ENCODE assay signal across 21 cellular contexts in the genomic region with DNA sequence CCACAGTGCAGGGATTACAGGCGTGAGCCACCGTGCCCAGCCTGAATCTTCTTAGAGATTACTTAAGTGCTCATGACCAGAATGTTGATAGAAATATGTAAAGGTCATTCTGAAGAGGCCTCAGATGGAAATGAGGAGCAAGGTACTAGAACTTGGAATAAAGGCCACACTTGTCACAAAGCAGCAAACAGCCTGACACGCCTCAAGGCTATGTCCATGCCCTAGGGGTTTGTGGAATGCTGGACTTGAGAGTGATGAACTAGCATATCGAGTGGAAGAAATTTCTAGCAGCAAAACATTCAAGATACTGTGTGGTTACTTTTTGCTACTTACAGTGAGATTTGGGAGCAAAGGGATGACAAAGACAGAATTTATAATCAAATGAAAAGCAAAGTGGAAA. TPM values are rescaled to one million over a fixed set of nuclear protein-coding genes. Genes with fewer than 3 reads are reported as not detected.
A peak's percentile ranks its signal among the peaks of the same experiment; 100 is the strongest.
DNase-seq lines count a peak whose midpoint lies in the region; ATAC-seq and TF ChIP-seq lines count a peak whose summit lies in the region.
"Had no signal": no experiment of that assay in that cellular context is flagged by ENCODE, and none has a peak within 500 bp of the region (broad histone marks: within the 10 kb centered on the region; RNA-seq: fewer than 3 reads in every experiment).

No MANE protein-coding gene starts in this region.

- no peak for TF ChIP-seq EP300 in gastroesophageal sphincter (IDR thresholded peaks at IDR 0.05)

- H3K27me3 Mint-ChIP-seq in activated CD4-positive, alpha-beta T cell treated with anti-CD3 and anti-CD28 coated beads, Interleukin-2, amount 10 ng/mL, durations not matched to agents 24 days and 14 days, result no peaks in the 10 kb centered on the region
- H3K27me3 Mint-ChIP-seq: CD4-positive, alpha-beta memory T cell had no signal

- H3K27ac ChIP-seq in gastroesophageal sphincter (peak overlapping the region in 2 of 4 donors; percentile 5 to 14), neutrophil (peak overlapping the region; percentile 96)
- H3K27ac ChIP-seq: 22Rv1 had no signal

- intact Hi-C loops in activated CD4-positive, alpha-beta T cell treated with anti-CD3 and anti-CD28 coated beads, Interleukin-2, amount 10 ng/mL, durations not matched to agents 24 days and 14 days (cut with micrococcal nuclease), result no loop called here
- intact Hi-C loops in posterior vena cava (cut with DNase I), result no loop called here

- H3K4me3 ChIP-seq in gastroesophageal sphincter, result no peak overlapping the region
- no peak overlapping the region for H3K4me3 ChIP-seq in neutrophil (ENCODE audit: low read depth in 1 of 2, low read length in 1 of 2)
- H3K4me3 ChIP-seq: MG63 had no signal

- H3K4me1 Mint-ChIP-seq in activated CD4-positive, alpha-beta T cell treated with anti-CD3 and anti-CD28 coated beads, Interleukin-2, amount 10 ng/mL, durations not matched to agents 24 days and 14 days, result peaks cover 22% of the 10 kb centered on the region

- H3K36me3 Mint-ChIP-seq in activated CD4-positive, alpha-beta T cell treated with anti-CD3 and anti-CD28 coated beads, Interleukin-2, amount 10 ng/mL, durations not matched to agents 24 days and 14 days (ENCODE audit: low read depth), result peaks cover 18% of the 10 kb centered on the region

- no peak overlapping the region for H3K4me3 Mint-ChIP-seq in activated CD4-positive, alpha-beta T cell treated with anti-CD3 and anti-CD28 coated beads, Interleukin-2, amount 10 ng/mL, durations not matched to agents 24 days and 14 days
- H3K4me3 Mint-ChIP-seq: CD4-positive, alpha-beta memory T cell had no signal

- H3K27me3 ChIP-seq in gastroesophageal sphincter, result no peaks in the 10 kb centered on the region
- no peaks in the 10 kb centered on the region for H3K27me3 ChIP-seq in neutrophil
- H3K27me3 ChIP-seq: BE2C, MG63 had no signal

- peaks cover 14% of the 10 kb centered on the region for H3K9me3 Mint-ChIP-seq in activated CD4-positive, alpha-beta T cell treated with anti-CD3 and anti-CD28 coated beads, Interleukin-2, amount 10 ng/mL, durations not matched to agents 24 days and 14 days

- TF ChIP-seq POLR2A in gastroesophageal sphincter (IDR thresholded peaks at IDR 0.05), result no peak

- peaks cover 0 to 10% (median 0%) of the 10 kb centered on the region in 3 donors for H3K9me3 ChIP-seq in gastroesophageal sphincter
- H3K9me3 ChIP-seq in neutrophil, result no peaks in the 10 kb centered on the region

- H3K27ac Mint-ChIP-seq in activated CD4-positive, alpha-beta T cell treated with anti-CD3 and anti-CD28 coated beads, Interleukin-2, amount 10 ng/mL, durations not matched to agents 24 days and 14 days, result no peak overlapping the region
- H3K27ac Mint-ChIP-seq: CD4-positive, alpha-beta memory T cell had no signal

- no peak for TF ChIP-seq CTCF in gastroesophageal sphincter (IDR thresholded peaks at IDR 0.05)
- no peak for TF ChIP-seq CTCF in neutrophil (IDR thresholded peaks at IDR 0.05)

- H3K36me3 ChIP-seq in gastroesophageal sphincter (no peaks in the 10 kb centered on the region), neutrophil (no peaks in the 10 kb centered on the region)
- H3K36me3 ChIP-seq: BE2C had no signal

- H3K4me1 ChIP-seq in gastroesophageal sphincter (peaks cover 0 to 38% (median 3%) of the 10 kb centered on the region in 3 donors), neutrophil (ENCODE audit: control insufficient read depth in 1 of 2, insufficient read depth in 1 of 2, low read depth in 1 of 2, low read length in 1 of 2) (peaks cover 75 to 86% of the 10 kb centered on the region in 2 experiments)
- H3K4me1 ChIP-seq: BE2C had no signal

- WGBS in gastroesophageal sphincter (ENCODE audit: low coverage in 1 of 2), 2 donors, result 40% methylated on average over 2 of the region's 4 CpGs; no CpG with 5 or more reads in 1 of the 2 donors

- ATAC-seq in gastroesophageal sphincter, result peak; percentile 31

- DNase-seq in activated CD4-positive, alpha-beta T cell treated with anti-CD3 and anti-CD28 coated beads, Interleukin-2, amount 10 ng/mL, durations not matched to agents 24 days and 14 days, result peak; percentile 34
- DNase-seq in activated CD4-positive, alpha-beta T cell treated with anti-CD3 and anti-CD28 coated beads, Interleukin-2, amount 50 U/mL, for 48 hours, result no peak
- no peak for DNase-seq in SW 1271 (lab: John Stamatoyannopoulos, UW)
- no peak for DNase-seq in mesenteric fat pad (ENCODE audit: low spot score)
- DNase-seq in OCI-M1 (lab: John Stamatoyannopoulos, UW), result no peak
- no peak for DNase-seq in posterior vena cava (ENCODE audit: low spot score)
- DNase-seq: BE2C; Calu3; CD4-positive, alpha-beta memory T cell; DMS79; HCEC 1CT; Karpas-422; MG63; NCI-H1092; NCI-H146; NCI-H2081; NCI-H510A treated with DMSO at 0.1 percent for 48 hours; NCI-H82 had no signal

RNA-seq across cellular contexts. Expression of a gene that starts 39.0 kb away (rescaled TPM):
- total RNA-seq in activated CD4-positive, alpha-beta T cell treated with anti-CD3 and anti-CD28 coated beads, Interleukin-2, amount 10 ng/mL, durations not matched to agents 24 days and 14 days, result 2.4 and 3.2 TPM in 2 replicates
- total RNA-seq in gastroesophageal sphincter (10 to 100 TPM; 10.3 to 14.6 (median 13.6) TPM), mesenteric fat pad (9.4 TPM), posterior vena cava (10 to 100 TPM; 12.4 to 13.9 TPM)
